9 cellular contexts compared by ENCODE assay signal in genomic region chr5:10577371-10578291, GRCh38. TPM values are rescaled to one million over a fixed set of nuclear protein-coding genes. Genes with fewer than 3 reads are reported as not detected.
DNase-seq lines count a peak whose midpoint lies in the region; ATAC-seq and TF ChIP-seq lines count a peak whose summit lies in the region.
"Had no signal": no experiment of that assay in that cellular context is flagged by ENCODE, and none has a peak within 500 bp of the region (broad histone marks: within the 10 kb centered on the region; RNA-seq: fewer than 3 reads in every experiment).

No MANE protein-coding gene starts in this region.

- ATAC-seq in GM21360 (IDR thresholded peaks at IDR 0.05; ENCODE audit: unreplicated experiment) = peak; percentile 32
- ATAC-seq in T-cell (replicated peaks in 1 of 4) = no peak
- no peak for ATAC-seq in HG03159 (IDR thresholded peaks at IDR 0.05; ENCODE audit: unreplicated experiment)

- H3K27me3 ChIP-seq in KMS-11 (ENCODE audit: insufficient read depth, low read depth) = no peaks in the 10 kb centered on the region
- no peaks in the 10 kb centered on the region for H3K27me3 ChIP-seq in cardiac muscle cell

- peak overlapping the region; percentile 55 for H3K4me2 ChIP-seq in KMS-11

- no peaks in the 10 kb centered on the region for H3K36me3 ChIP-seq in KMS-11 (ENCODE audit: insufficient read depth)
- no peaks in the 10 kb centered on the region for H3K36me3 ChIP-seq in cardiac muscle cell

- H3K27ac ChIP-seq in KMS-11 (no peak overlapping the region; the same call in 1 of the 2 replicates), cardiac muscle cell (peak overlapping the region; percentile 97)

- H4K20me1 ChIP-seq in KMS-11 (ENCODE audit: insufficient read depth) = no peaks in the 10 kb centered on the region; the same call in 1 of the 2 replicates

- POLR2A ChIA-PET in T-cell (lab: Charles Lee) = no interaction called here

- H2AFZ ChIP-seq in KMS-11 (ENCODE audit: low read depth) = no peak overlapping the region

- DNase-seq in AG20443 (ENCODE audit: low spot score) = peak; percentile 68
- DNase-seq in cardiac muscle cell (ENCODE audit: low read depth in 1 of 2, low spot score in 1 of 2) = peak; percentile 34 to 80
- DNase-seq in T-cell = no peak
- no peak for DNase-seq in NCI-H524 (lab: John Stamatoyannopoulos, UW)
- no peak for DNase-seq in Ammon's horn (ENCODE audit: low spot score)
- DNase-seq: NCI-H446 had no signal

- H3K4me1 Mint-ChIP-seq in T-cell = peaks cover 16 to 32% (median 19%) of the 10 kb centered on the region in 3 donors

- no peaks in the 10 kb centered on the region for H3K27me3 Mint-ChIP-seq in T-cell

- H3K9ac ChIP-seq in KMS-11 = no peak overlapping the region

- H3K9me3 ChIP-seq in cardiac muscle cell (ENCODE audit: low read depth) = no peaks in the 10 kb centered on the region

- CTCF ChIA-PET in T-cell (lab: Charles Lee) = interaction anchor here in 1 of 2 donors (0.6 kb wide), 1 partner anchor 57 kb away, joined by 10 read pairs; no protein-coding TSS in a partner anchor

- TF ChIP-seq CTCF in KMS-11 (conservative IDR thresholded peaks at IDR 0.05; ENCODE audit: low read depth, low read length) (no peak), cardiac muscle cell (IDR thresholded peaks at IDR 0.05; ENCODE audit: low read depth, low read length) (no peak)

- H3K9me3 Mint-ChIP-seq in T-cell = no peaks in the 10 kb centered on the region

- H3K27ac Mint-ChIP-seq in T-cell = no peak overlapping the region

- peaks cover 3% of the 10 kb centered on the region for H3K36me3 Mint-ChIP-seq in T-cell

- H3K4me3 Mint-ChIP-seq in T-cell = no peak overlapping the region

- H3K79me2 ChIP-seq in KMS-11 (ENCODE audit: insufficient read depth, low read depth) = 0 out of 2 replicates have a peak, but pooled peaks cover 4% of the 10 kb centered on the region

- H3K4me3 ChIP-seq in KMS-11 (IDR thresholded peaks at IDR 0.05; ENCODE audit: insufficient read depth, low read depth, low read length) (no peak overlapping the region), cardiac muscle cell (no peak overlapping the region)

- peaks cover 32% of the 10 kb centered on the region for H3K4me1 ChIP-seq in KMS-11 (ENCODE audit: low read depth, poor library complexity, severe bottlenecking)
- peaks cover 27% of the 10 kb centered on the region for H3K4me1 ChIP-seq in cardiac muscle cell (ENCODE audit: low read depth)

RNA-seq across cellular contexts. Expression of gene ANKRD33B, which starts 13.8 kb away (rescaled TPM):
- 6.4 and 14.8 TPM in 2 replicates for total RNA-seq in cardiac muscle cell
- polyA plus RNA-seq in cardiac muscle cell = 5.7 and 11.8 TPM in 2 replicates
- 1 to 10 TPM; 1.0 to 4.1 (median 2.4) TPM for total RNA-seq in T-cell

Comparison
In these comparisons a context has a peak if more than half of its experiments do, and no peak if none do; other contexts are left out.
1. DNase-seq: peak in AG20443 (single experiment) and cardiac muscle cell (2 of 2); none in T-cell (0 of 34), NCI-H524 (0 of 2) and Ammon's horn (single experiment).